In genomic region chr4:162969194-162969593, GRCh38 we compare ENCODE assay signal across 37 cellular contexts.
DNase-seq lines count a peak whose midpoint lies in the region; FAIRE-seq and TF ChIP-seq lines count a peak whose summit lies in the region.
"Had no signal": no experiment of that assay in that cellular context is flagged by ENCODE, and none has a peak within 500 bp of the region (broad histone marks: within the 10 kb centered on the region; RNA-seq: fewer than 3 reads in every experiment).

No MANE protein-coding gene starts in this region.

- H3K9me3 ChIP-seq in H1 (ENCODE audit: insufficient read depth in 2 of 2, low read depth in 1 of 2, low read length in 1 of 2): no peaks in the 10 kb centered on the region
- H3K9me3 ChIP-seq in neural progenitor cell (ENCODE audit: low read depth): no peaks in the 10 kb centered on the region
- H3K9me3 ChIP-seq in kidney (ENCODE audit: control insufficient read depth in 1 of 2, low read length in 2 of 2): no peaks in the 10 kb centered on the region
- no peaks in the 10 kb centered on the region for H3K9me3 ChIP-seq in testis
- H3K9me3 ChIP-seq: A549, BE2C, BLaER1, Caco-2 had no signal

- no peak overlapping the region for H4K5ac ChIP-seq in H1 (ENCODE audit: insufficient read length, low read depth, low read length)
- H4K5ac ChIP-seq in mesendoderm (ENCODE audit: low read length): no peak overlapping the region

- TF ChIP-seq CTCF in H1 (IDR thresholded peaks at IDR 0.05; ENCODE audit: control extremely low read depth in 1 of 3, insufficient read depth in 1 of 3, low read depth in 1 of 3, low read length in 3 of 3) (no peak), neural progenitor cell (IDR thresholded peaks at IDR 0.05) (no peak), kidney (IDR thresholded peaks at IDR 0.05; ENCODE audit: borderline replicate concordance, extremely low read depth, insufficient read depth) (no peak), testis (IDR thresholded peaks at IDR 0.05) (no peak), foreskin fibroblast (IDR thresholded peaks at IDR 0.05; ENCODE audit: low read depth, low read length) (no peak)

- intact Hi-C loops in posterior vena cava (cut with DNase I): no loop called here
- intact Hi-C loops in kidney (cut with DNase I): no loop called here
- intact Hi-C loops in testis (cut with DNase I; ENCODE audit: low total_unique reads): no loop called here

- WGBS in H1 (ENCODE audit: extremely low coverage in 1 of 2, insufficient coverage in 1 of 2, insufficient read length in 1 of 2, insufficient replicate concordance in 2 of 2, low coverage in 1 of 2, low lambda C conversion rate in 2 of 2, missing lambda C conversion rate in 1 of 2), 2 experiments: 90% methylated on average over 8 of the region's 8 CpGs; no CpG with 5 or more reads in 1 of the 2 experiments
- WGBS in mesendoderm (ENCODE audit: extremely low coverage, insufficient coverage, low lambda C conversion rate): no CpG with 5 or more reads among the region's 8 CpGs
- 82 to 91% methylated on average over 7 to 8 of the region's 8 CpGs for WGBS in testis, 2 donors

- H3K36me3 ChIP-seq in H1 (ENCODE audit: control insufficient read depth in 2 of 4, insufficient read depth in 4 of 4, low read length in 3 of 4): no peaks in the 10 kb centered on the region
- no peaks in the 10 kb centered on the region for H3K36me3 ChIP-seq in mesendoderm (ENCODE audit: control insufficient read depth, insufficient read depth, low read length)
- H3K36me3 ChIP-seq in neural progenitor cell: no peaks in the 10 kb centered on the region
- no peaks in the 10 kb centered on the region for H3K36me3 ChIP-seq in kidney (ENCODE audit: control insufficient read depth in 1 of 2, insufficient read depth in 2 of 2, low read length in 2 of 2)
- no peaks in the 10 kb centered on the region for H3K36me3 ChIP-seq in testis (ENCODE audit: low read depth, missing control alignments)
- H3K36me3 ChIP-seq: BE2C; BLaER1; BLaER1 treated with 17β-estradiol and CSF1 and Interleukin-3, amounts not matched to agents 10 nM and 100 nM had no signal

- no peak overlapping the region for H3K27ac Mint-ChIP-seq in neural progenitor cell
- H3K27ac Mint-ChIP-seq: B cell; CD14-positive monocyte; CD4-positive, alpha-beta memory T cell; CD4-positive, alpha-beta T cell; CD4-positive, CD25-positive, alpha-beta regulatory T cell; CD8-positive, alpha-beta memory T cell; CD8-positive, alpha-beta T cell had no signal

- H3K9ac ChIP-seq in H1 (replicated peaks in 1 of 4; ENCODE audit: extremely low read depth in 1 of 4, low read depth in 3 of 4, low read length in 3 of 4) (no peak overlapping the region), mesendoderm (ENCODE audit: low read length) (no peak overlapping the region), neural progenitor cell (no peak overlapping the region), kidney (ENCODE audit: low read length in 2 of 2) (no peak overlapping the region)
- H3K9ac ChIP-seq: BLaER1; BLaER1 treated with 17β-estradiol and CSF1 and Interleukin-3, amounts not matched to agents 10 nM and 100 nM had no signal

- H3K56ac ChIP-seq in H1 (replicated peaks; ENCODE audit: insufficient read length, low read depth, low read length) (no peak overlapping the region), mesendoderm (ENCODE audit: low read length) (peak overlapping the region; percentile 50)

- no peak overlapping the region for H2BK20ac ChIP-seq in H1 (ENCODE audit: low read length)

- H2AFZ ChIP-seq in H1 (ENCODE audit: low read length) (0 out of 2 replicates have a peak overlapping the region, but pooled peaks have one; percentile 27), neural progenitor cell (replicated peaks) (peak overlapping the region; percentile 45)

- H2BK15ac ChIP-seq in H1 (ENCODE audit: low read length): no peak overlapping the region
- no peak overlapping the region for H2BK15ac ChIP-seq in mesendoderm (replicated peaks; ENCODE audit: low read depth)

- H3K27me3 Mint-ChIP-seq in neural progenitor cell (ENCODE audit: insufficient read depth, low read depth): peaks cover 3% of the 10 kb centered on the region
- H3K27me3 Mint-ChIP-seq: B cell; CD4-positive, alpha-beta T cell; CD4-positive, CD25-positive, alpha-beta regulatory T cell; CD8-positive, alpha-beta memory T cell had no signal

- no peak for TF ChIP-seq EP300 in H1 (IDR thresholded peaks at IDR 0.05; ENCODE audit: borderline replicate concordance in 1 of 2, low read depth in 2 of 2, low read length in 2 of 2)

- H3K23me2 ChIP-seq in H1 (ENCODE audit: low read depth, low read length): no peaks in the 10 kb centered on the region

- TF ChIP-seq POLR2A in H1 (IDR thresholded peaks at IDR 0.05; ENCODE audit: control extremely low read depth in 1 of 2, low read depth in 2 of 2, low read length in 2 of 2) (no peak), testis (IDR thresholded peaks at IDR 0.05) (no peak)

- H4K20me1 ChIP-seq in H1 (replicated peaks in 1 of 2; ENCODE audit: control insufficient read depth in 1 of 2, insufficient read depth in 2 of 2, low read length in 2 of 2): no peaks in the 10 kb centered on the region
- no peaks in the 10 kb centered on the region for H4K20me1 ChIP-seq in neural progenitor cell (ENCODE audit: low read depth)
- H4K20me1 ChIP-seq: BLaER1; BLaER1 treated with 17β-estradiol and CSF1 and Interleukin-3, amounts not matched to agents 10 nM and 100 nM had no signal

- H3K9me3 Mint-ChIP-seq in neural progenitor cell: peaks cover 2% of the 10 kb centered on the region

- no peak overlapping the region for H2BK12ac ChIP-seq in H1 (ENCODE audit: low read depth, low read length)

- H3K4me3 Mint-ChIP-seq in neural progenitor cell: no peak overlapping the region
- H3K4me3 Mint-ChIP-seq: B cell; CD14-positive monocyte; CD4-positive, alpha-beta memory T cell; CD4-positive, alpha-beta T cell; CD4-positive, CD25-positive, alpha-beta regulatory T cell; CD8-positive, alpha-beta memory T cell; CD8-positive, alpha-beta T cell had no signal

- TF ChIP-seq RAD21 in H1 (IDR thresholded peaks at IDR 0.05 in 1 of 2, conservative IDR thresholded peaks at IDR 0.05 in 1 of 2; ENCODE audit: low read depth in 2 of 2, low read length in 2 of 2): no peak

- H3K4me1 ChIP-seq in H1 (replicated peaks in 1 of 4; ENCODE audit: control insufficient read depth in 3 of 4, insufficient read depth in 4 of 4, low read length in 3 of 4) (no peaks in the 10 kb centered on the region), mesendoderm (ENCODE audit: control insufficient read depth, low read depth, low read length) (no peaks in the 10 kb centered on the region), neural progenitor cell (no peaks in the 10 kb centered on the region), kidney (ENCODE audit: control insufficient read depth in 1 of 2, insufficient read depth in 1 of 2, low read depth in 1 of 2, low read length in 2 of 2) (no peaks in the 10 kb centered on the region), testis (no peaks in the 10 kb centered on the region)
- H3K4me1 ChIP-seq: A549; BE2C; BLaER1; BLaER1 treated with 17β-estradiol and CSF1 and Interleukin-3, amounts not matched to agents 10 nM and 100 nM; Caco-2 had no signal

- no peaks in the 10 kb centered on the region for H3F3A ChIP-seq in neural progenitor cell (ENCODE audit: low read depth)

- H3K18ac ChIP-seq in H1 (ENCODE audit: extremely low read depth, low read length): no peak overlapping the region
- no peak overlapping the region for H3K18ac ChIP-seq in mesendoderm (ENCODE audit: low read length)

- H2BK120ac ChIP-seq in H1 (replicated peaks; ENCODE audit: low read depth, low read length): no peak overlapping the region
- no peak overlapping the region for H2BK120ac ChIP-seq in mesendoderm (ENCODE audit: low read depth, low read length)

- H3K27me3 ChIP-seq in H1 (replicated peaks in 1 of 4; ENCODE audit: control insufficient read depth in 3 of 4, extremely low read depth in 1 of 4, insufficient read depth in 3 of 4, low read length in 3 of 4) (no peaks in the 10 kb centered on the region), mesendoderm (ENCODE audit: insufficient read depth, low read length, poor library complexity) (no peaks in the 10 kb centered on the region), neural progenitor cell (no peaks in the 10 kb centered on the region), testis (no peaks in the 10 kb centered on the region)
- H3K27me3 ChIP-seq: BE2C; BLaER1; BLaER1 treated with 17β-estradiol and CSF1 and Interleukin-3, amounts not matched to agents 10 nM and 100 nM had no signal

- H3K14ac ChIP-seq in H1 (ENCODE audit: insufficient read length): no peak overlapping the region

- H3K36me3 Mint-ChIP-seq in neural progenitor cell: no peaks in the 10 kb centered on the region
- H3K36me3 Mint-ChIP-seq: CD14-positive monocyte; CD4-positive, alpha-beta memory T cell; CD4-positive, CD25-positive, alpha-beta regulatory T cell; CD8-positive, alpha-beta memory T cell; CD8-positive, alpha-beta T cell had no signal

- CTCF ChIA-PET in H1 (lab: Charles Lee; ENCODE audit: partially characterized antibody): interaction anchor here (1.0 to 1.3 kb wide), 2 partner anchors 10 to 25 kb away, joined by 3 read pairs; no protein-coding TSS in a partner anchor

- H3K79me1 ChIP-seq in H1 (ENCODE audit: low read depth, low read length) (no peaks in the 10 kb centered on the region), mesendoderm (ENCODE audit: low read length) (no peaks in the 10 kb centered on the region)

- H3K79me2 ChIP-seq in H1 (ENCODE audit: control insufficient read depth in 1 of 2, insufficient read depth in 2 of 2, low read length in 2 of 2) (no peaks in the 10 kb centered on the region), mesendoderm (ENCODE audit: control insufficient read depth, insufficient read depth, low read length) (no peaks in the 10 kb centered on the region), neural progenitor cell (ENCODE audit: low read depth) (no peaks in the 10 kb centered on the region)

- no peak for FAIRE-seq in H1 (lab: Jason Lieb, UNC)
- FAIRE-seq in kidney (lab: Jason Lieb, UNC): no peak
- FAIRE-seq: A204.1, A549, D721Med had no signal

- H3K4me2 ChIP-seq in H1 (ENCODE audit: insufficient read depth in 1 of 2, low read depth in 2 of 2, low read length in 2 of 2) (no peak overlapping the region), mesendoderm (ENCODE audit: low read length) (no peak overlapping the region), neural progenitor cell (no peak overlapping the region)
- H3K4me2 ChIP-seq: A549; BLaER1; BLaER1 treated with 17β-estradiol and CSF1 and Interleukin-3, amounts not matched to agents 10 nM and 100 nM had no signal

- H3K23ac ChIP-seq in H1 (ENCODE audit: insufficient read length) (no peak overlapping the region), mesendoderm (ENCODE audit: low read length) (no peak overlapping the region)

- no peaks in the 10 kb centered on the region for H3K4me1 Mint-ChIP-seq in neural progenitor cell
- H3K4me1 Mint-ChIP-seq: B cell; CD14-positive monocyte; CD4-positive, alpha-beta memory T cell; CD4-positive, CD25-positive, alpha-beta regulatory T cell; CD8-positive, alpha-beta memory T cell had no signal

- H3K4ac ChIP-seq in H1 (replicated peaks; ENCODE audit: insufficient read length, low read depth, low read length): no peak overlapping the region
- H3K4ac ChIP-seq in mesendoderm (ENCODE audit: low read depth, low read length): no peak overlapping the region

- H2AK5ac ChIP-seq in H1 (ENCODE audit: low read depth, low read length): no peak overlapping the region
- no peak overlapping the region for H2AK5ac ChIP-seq in mesendoderm (ENCODE audit: low read length)

- no peak overlapping the region for H4K8ac ChIP-seq in H1 (ENCODE audit: extremely low read depth, insufficient read depth, low read length)
- H4K8ac ChIP-seq in mesendoderm (ENCODE audit: low read depth, low read length): no peak overlapping the region

- POLR2A ChIA-PET in H1 (lab: Charles Lee; ENCODE audit: partially characterized antibody): no interaction called here

- H3K4me3 ChIP-seq in H1 (ENCODE audit: extremely low read depth in 1 of 4, insufficient read depth in 2 of 4, low read depth in 3 of 4, low read length in 4 of 4) (no peak overlapping the region), mesendoderm (ENCODE audit: low read length) (no peak overlapping the region), neural progenitor cell (no peak overlapping the region), kidney (ENCODE audit: low read length in 2 of 2) (no peak overlapping the region), testis (no peak overlapping the region), foreskin fibroblast (ENCODE audit: low read depth in 1 of 2, low read length in 2 of 2) (no peak overlapping the region)
- H3K4me3 ChIP-seq: A549; BLaER1; BLaER1 treated with 17β-estradiol and CSF1 and Interleukin-3, amounts not matched to agents 10 nM and 100 nM had no signal

- DNase-seq in H1 (ENCODE audit: low read depth in 1 of 2, low spot score in 2 of 2) (no peak), mesendoderm (no peak), neural progenitor cell (ENCODE audit: low spot score) (no peak), posterior vena cava (ENCODE audit: low spot score) (peak; percentile 64), SKM-1 treated with dmso at 0.1 percent for 144 hours (lab: John Stamatoyannopoulos, UW; ENCODE audit: unreplicated experiment) (no peak), kidney (no peak), testis (no peak), foreskin fibroblast (no peak)
- DNase-seq: 8988T; ACHN; AML-193; BE2C; C1 segment of cervical spinal cord; Caco-2; Calu3; CD4-positive, alpha-beta memory T cell; CD4-positive, alpha-beta T cell; CD4-positive, CD25-positive, alpha-beta regulatory T cell; CD8-positive, alpha-beta memory T cell; CD8-positive, alpha-beta T cell; COR-L47; DMS 273 treated with DMSO at 0.1 percent for 48 hours; DMS153; DMS53; DMS79; DMS79 treated with DMSO at 0.1 percent for 48 hours; DND-41; EL had no signal

- no peak overlapping the region for H3K27ac ChIP-seq in H1 (ENCODE audit: low read depth, low read length)
- H3K27ac ChIP-seq in mesendoderm (ENCODE audit: low read depth, low read length): no peak overlapping the region
- H3K27ac ChIP-seq in neural progenitor cell: no peak overlapping the region
- no peak overlapping the region for H3K27ac ChIP-seq in kidney (ENCODE audit: low read depth in 2 of 2, low read length in 2 of 2)
- H3K27ac ChIP-seq in testis: no peak overlapping the region
- H3K27ac ChIP-seq: 22Rv1; A549; BLaER1; BLaER1 treated with 17β-estradiol and CSF1 and Interleukin-3, amounts not matched to agents 10 nM and 100 nM; C4-2B had no signal

- no peak overlapping the region for H4K91ac ChIP-seq in H1 (replicated peaks; ENCODE audit: insufficient read length, low read length)

- no peak overlapping the region for H2BK5ac ChIP-seq in H1 (ENCODE audit: low read depth, low read length)
- no peak overlapping the region for H2BK5ac ChIP-seq in mesendoderm (ENCODE audit: low read length)
